ENCODE assay signal across 8 cellular contexts in the genomic region with DNA sequence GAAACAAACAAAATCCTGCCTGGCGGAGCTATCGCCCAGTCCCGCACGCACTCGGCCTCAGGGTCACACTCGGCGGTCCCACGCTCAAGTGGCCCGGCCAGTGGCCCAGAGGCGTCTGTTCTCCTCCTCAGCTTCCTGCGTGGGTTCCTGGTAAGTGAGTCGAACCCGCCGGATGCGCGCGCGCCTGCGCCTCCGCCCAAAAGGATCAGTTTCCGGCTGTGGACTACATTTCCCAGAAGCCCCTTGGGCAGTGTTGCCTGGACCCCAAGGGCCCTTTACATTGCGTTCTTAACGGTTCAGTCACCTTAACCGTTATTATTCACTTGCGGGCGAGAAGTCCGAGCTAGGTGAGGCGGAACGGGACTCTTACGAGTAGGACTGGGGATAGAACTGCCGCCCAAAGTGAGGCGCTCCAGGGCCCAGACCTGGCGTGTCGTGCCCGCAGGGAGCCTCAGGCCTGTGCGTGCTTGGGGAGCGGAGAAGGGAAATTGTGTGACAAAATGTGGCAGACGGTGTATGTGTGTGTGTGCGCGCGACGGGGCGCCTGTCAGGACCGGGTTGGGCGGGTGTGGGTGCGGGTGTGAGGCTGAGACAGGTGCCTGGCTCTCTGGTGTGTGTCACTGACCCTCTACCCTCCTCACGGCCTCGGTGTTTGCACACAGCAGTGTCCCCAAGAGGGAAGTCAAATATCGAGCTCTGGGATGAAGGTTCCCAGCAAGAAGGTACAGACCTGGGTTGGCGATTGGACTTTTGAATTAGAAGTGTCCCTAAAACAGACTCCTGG. TPM values are rescaled to one million over a fixed set of nuclear protein-coding genes. Genes with fewer than 3 reads are reported as not detected.
DNase-seq lines count a peak whose midpoint lies in the region; ATAC-seq and TF ChIP-seq lines count a peak whose summit lies in the region.

A gene (plus strand): TSS at position 250 of the 784 bp plus-strand sequence. CDS start 1,267 bp downstream, outside the sequence.

- TF ChIP-seq CTCF in choroid plexus epithelial cell (conservative IDR thresholded peaks at IDR 0.05; ENCODE audit: low read depth, low read length) = no peak

- H3K4me3 Mint-ChIP-seq in activated CD4-positive, alpha-beta T cell treated with anti-CD3 and anti-CD28 coated beads for 36 hours = peak within 1 kb of the TSS; percentile 90

- H3K27me3 Mint-ChIP-seq in activated CD4-positive, alpha-beta T cell treated with anti-CD3 and anti-CD28 coated beads for 36 hours = no peaks in the 10 kb centered on the region

- peaks cover 17% of the 10 kb centered on the region for H3K9me3 Mint-ChIP-seq in activated CD4-positive, alpha-beta T cell treated with anti-CD3 and anti-CD28 coated beads for 36 hours (ENCODE audit: low read depth)

- H3K36me3 Mint-ChIP-seq in activated CD4-positive, alpha-beta T cell treated with anti-CD3 and anti-CD28 coated beads for 36 hours (ENCODE audit: low read depth) = peaks cover 42% of the 10 kb centered on the region

- H3K27ac Mint-ChIP-seq in activated CD4-positive, alpha-beta T cell treated with anti-CD3 and anti-CD28 coated beads for 36 hours = peak within 1 kb of the TSS; percentile 99

- DNase-seq in AML-193 (lab: John Stamatoyannopoulos, UW) = peak; percentile 84 to 89
- DNase-seq in NCI-H510A treated with DMSO at 0.1 percent for 48 hours (lab: John Stamatoyannopoulos, UW) = peak; percentile 71
- DNase-seq in activated CD4-positive, alpha-beta T cell treated with anti-CD3 and anti-CD28 coated beads for 36 hours = peak; percentile 94
- peak; percentile 90 for DNase-seq in choroid plexus epithelial cell (ENCODE audit: low read depth)
- DNase-seq in kidney glomerular epithelial cell (lab: John Stamatoyannopoulos, UW) = peak; percentile 76
- peak; percentile 87 to 88 for DNase-seq in stimulated activated CD4-positive, alpha-beta T cell treated with anti-CD3 and anti-CD28 coated beads, Interleukin-15, amount 100 ng/mL, for 48 hours (ENCODE audit: low read depth in 2 of 2)

- POLR2A ChIA-PET in activated CD4-positive, alpha-beta T cell treated with anti-CD3 and anti-CD28 coated beads for 36 hours (lab: Charles Lee) = interaction anchor here (2.3 kb wide), 1 partner anchor 26 kb away, joined by 11 read pairs; a partner anchor contains a TSS

- H3K4me1 Mint-ChIP-seq in activated CD4-positive, alpha-beta T cell treated with anti-CD3 and anti-CD28 coated beads for 36 hours = peaks cover 48% of the 10 kb centered on the region

- CTCF ChIA-PET in activated CD4-positive, alpha-beta T cell treated with anti-CD3 and anti-CD28 coated beads for 36 hours (lab: Charles Lee) = interaction anchor here (1.9 kb wide), 1 partner anchor 27 kb away, joined by 12 read pairs; a partner anchor contains a TSS

- H3K4me3 ChIP-seq in choroid plexus epithelial cell (ENCODE audit: low read depth, low read length) = peak within 1 kb of the TSS; percentile 85

- intact Hi-C loops in activated CD4-positive, alpha-beta T cell treated with anti-CD3 and anti-CD28 coated beads for 36 hours (cut with DNase I, micrococcal nuclease) = loop anchor here (1.0 to 10.0 kb wide), 11 partner anchors 26 to 618 kb away; a partner anchor contains a TSS

- peak; percentile 98 for TF ChIP-seq POLR2A in GM19193 (IDR thresholded peaks at IDR 0.05; ENCODE audit: extremely low read depth, insufficient read depth, insufficient read length)

- ATAC-seq in HG03442 (IDR thresholded peaks at IDR 0.05; ENCODE audit: unreplicated experiment) = peak; percentile 87
- peak; percentile 90 for ATAC-seq in activated CD4-positive, alpha-beta T cell treated with anti-CD3 and anti-CD28 coated beads for 36 hours

RNA-seq across cellular contexts. Expression of the gene that starts here (rescaled TPM):
- total RNA-seq in activated CD4-positive, alpha-beta T cell treated with anti-CD3 and anti-CD28 coated beads for 36 hours = 1 to 10 TPM; 6.3 to 6.9 TPM

Comparison
In these comparisons a context has a peak if more than half of its experiments do, and no peak if none do; other contexts are left out.
1. Peak in every context shown above with its lines: DNase-seq, ATAC-seq and H3K4me3 ChIP-seq.